ENCODE assay signal across 13 cellular contexts in the genomic region with DNA sequence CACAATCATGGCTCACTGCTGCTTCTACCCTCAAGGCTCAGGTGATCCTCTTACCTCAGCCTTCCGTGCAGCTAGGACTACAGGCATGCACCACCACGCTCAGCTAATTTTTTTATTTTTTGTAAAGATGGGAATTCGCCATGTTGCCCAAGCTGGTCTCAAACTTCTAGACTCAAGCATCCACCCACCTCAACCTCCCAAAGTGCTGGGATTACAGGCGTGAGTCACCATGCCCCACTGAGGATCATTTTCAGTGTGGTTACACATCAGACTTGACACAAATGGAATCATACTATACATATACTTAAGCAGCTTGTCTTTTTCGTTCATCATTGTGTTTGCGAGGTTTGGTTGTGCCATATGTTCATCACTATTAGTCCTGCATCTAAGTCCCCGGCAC.
"Had no signal": no experiment of that assay in that cellular context is flagged by ENCODE, and none has a peak within 500 bp of the region (broad histone marks: within the 10 kb centered on the region; RNA-seq: fewer than 3 reads in every experiment).

No MANE protein-coding gene starts in this region.

- H3K36me3 ChIP-seq: ovary, thyroid gland had no signal

- H3K4me3 ChIP-seq: dorsolateral prefrontal cortex, ovary, thyroid gland had no signal

- H3K36me3 Mint-ChIP-seq: mesothelial cell of epicardium had no signal

- H3K9me3 Mint-ChIP-seq: activated CD4-positive, alpha-beta T cell treated with anti-CD3 and anti-CD28 coated beads, Interleukin-2, amount 10 ng/mL, durations not matched to agents 7 days and 5 days; activated naive CD4-positive, alpha-beta T cell treated with anti-CD3 and anti-CD28 coated beads, Interleukin-2, amount 50 U/mL, for 72 hours; mesothelial cell of epicardium; neural crest cell had no signal

- H3K4me1 Mint-ChIP-seq: activated CD4-positive, alpha-beta T cell treated with anti-CD3 and anti-CD28 coated beads, Interleukin-2, amount 10 ng/mL, durations not matched to agents 7 days and 5 days; neural crest cell had no signal

- H3K27ac Mint-ChIP-seq: mesothelial cell of epicardium had no signal

- DNase-seq: activated CD4-positive, alpha-beta T cell treated with anti-CD3 and anti-CD28 coated beads, Interleukin-2, amount 10 ng/mL, durations not matched to agents 7 days and 5 days; anterior cingulate cortex; hypothalamus; ovary; stimulated activated CD4-positive, alpha-beta T cell treated with anti-CD3 and anti-CD28 coated beads, Interleukin-15, amount 100 ng/mL, for 24 hours; stimulated activated CD4-positive, alpha-beta T cell treated with anti-CD3 and anti-CD28 coated beads, Interleukin-4, amount 100 ng/mL, for 4 hours; T1000; thyroid gland had no signal

- H3K27me3 Mint-ChIP-seq: activated CD4-positive, alpha-beta T cell treated with anti-CD3 and anti-CD28 coated beads, Interleukin-2, amount 10 ng/mL, durations not matched to agents 7 days and 5 days had no signal

- H3K27ac ChIP-seq: dorsolateral prefrontal cortex, ovary, VCaP had no signal

- H3K27me3 ChIP-seq: dorsolateral prefrontal cortex, ovary, thyroid gland had no signal

- H3K4me3 Mint-ChIP-seq: activated CD4-positive, alpha-beta T cell treated with anti-CD3 and anti-CD28 coated beads, Interleukin-2, amount 10 ng/mL, durations not matched to agents 7 days and 5 days; mesothelial cell of epicardium; neural crest cell had no signal

- H3K9me3 ChIP-seq: ovary, thyroid gland had no signal
